9 cellular contexts compared by ENCODE assay signal in genomic region chr3:149576071-149576564, GRCh38.
DNase-seq lines count a peak whose midpoint lies in the region; ATAC-seq and TF ChIP-seq lines count a peak whose summit lies in the region.
"Had no signal": no experiment of that assay in that cellular context is flagged by ENCODE, and none has a peak within 500 bp of the region (broad histone marks: within the 10 kb centered on the region; RNA-seq: fewer than 3 reads in every experiment).

No MANE protein-coding gene starts in this region.

- peak overlapping the region; percentile 47 for H3K4me2 ChIP-seq in GM23338
- H3K4me2 ChIP-seq in mesendoderm (ENCODE audit: low read length): no peak overlapping the region

- H2BK15ac ChIP-seq in mesendoderm (replicated peaks; ENCODE audit: low read depth): no peak overlapping the region

- in situ Hi-C loops in Caki2 (cut with HindIII; ENCODE audit: low pct_unique_long_range_greater_than_20kb, low sequenced_read_pairs): no loop called here

- no peaks in the 10 kb centered on the region for H4K20me1 ChIP-seq in GM23338 (replicated peaks; ENCODE audit: insufficient read depth)

- H2BK120ac ChIP-seq in mesendoderm (ENCODE audit: low read depth, low read length): no peak overlapping the region

- H3K27me3 Mint-ChIP-seq in GM23338 (ENCODE audit: insufficient read depth, low read depth, poor library complexity): peaks cover 2% of the 10 kb centered on the region
- H3K27me3 Mint-ChIP-seq in immature natural killer cell (ENCODE audit: low read depth in 3 of 3): no peaks in the 10 kb centered on the region

- peak overlapping the region; percentile 46 for H3K4ac ChIP-seq in mesendoderm (ENCODE audit: low read depth, low read length)

- H3K27ac Mint-ChIP-seq in GM23338 (peak overlapping the region; percentile 76), immature natural killer cell (no peak overlapping the region)
- H3K27ac Mint-ChIP-seq: IgD-negative memory B cell had no signal

- H3K4me1 ChIP-seq in GM23338 (ENCODE audit: insufficient read depth): peaks cover 45% of the 10 kb centered on the region
- no peaks in the 10 kb centered on the region for H3K4me1 ChIP-seq in colonic mucosa
- peaks cover 17% of the 10 kb centered on the region for H3K4me1 ChIP-seq in mesendoderm (ENCODE audit: control insufficient read depth, low read depth, low read length)

- H3K9ac ChIP-seq in colonic mucosa (ENCODE audit: low read depth in 2 of 2, low read length in 2 of 2): peak overlapping the region in 1 of 2 donors; percentile 12
- H3K9ac ChIP-seq in mesendoderm (ENCODE audit: low read length): peak overlapping the region; percentile 3

- no peaks in the 10 kb centered on the region for H3K9me3 ChIP-seq in colonic mucosa

- H3K4me3 ChIP-seq in GM23338 (no peak overlapping the region), colonic mucosa (no peak overlapping the region), mesendoderm (ENCODE audit: low read length) (no peak overlapping the region)

- peak overlapping the region; percentile 11; the same call in 1 of the 3 replicates for H3K4me3 Mint-ChIP-seq in GM23338
- H3K4me3 Mint-ChIP-seq in immature natural killer cell: no peak overlapping the region
- H3K4me3 Mint-ChIP-seq: IgD-negative memory B cell had no signal

- no peak overlapping the region for H3K23ac ChIP-seq in mesendoderm (ENCODE audit: low read length)

- H3K9me2 ChIP-seq in GM23338 (ENCODE audit: insufficient read depth): no peaks in the 10 kb centered on the region

- TF ChIP-seq CTCF in GM23338 (conservative IDR thresholded peaks at IDR 0.05; ENCODE audit: low read depth in 2 of 2): no peak
- no peak for TF ChIP-seq CTCF in colonic mucosa (IDR thresholded peaks at IDR 0.05)

- H3K18ac ChIP-seq in mesendoderm (ENCODE audit: low read length): peak overlapping the region; percentile 52

- no peak overlapping the region for H4K8ac ChIP-seq in mesendoderm (ENCODE audit: low read depth, low read length)

- WGBS in mesendoderm (ENCODE audit: extremely low coverage, insufficient coverage, low lambda C conversion rate): no CpG with 5 or more reads among the region's 5 CpGs

- H3K27me3 ChIP-seq in GM23338 (ENCODE audit: insufficient read depth) (no peaks in the 10 kb centered on the region), colonic mucosa (no peaks in the 10 kb centered on the region), mesendoderm (ENCODE audit: insufficient read depth, low read length, poor library complexity) (no peaks in the 10 kb centered on the region)

- peaks cover 13% of the 10 kb centered on the region for H3K79me1 ChIP-seq in mesendoderm (ENCODE audit: low read length)

- peaks cover 58% of the 10 kb centered on the region for H3K4me1 Mint-ChIP-seq in GM23338
- H3K4me1 Mint-ChIP-seq in immature natural killer cell: peaks cover 4 to 14% of the 10 kb centered on the region in 2 donors

- H3K36me3 ChIP-seq in GM23338 (ENCODE audit: insufficient read depth) (no peaks in the 10 kb centered on the region), colonic mucosa (no peaks in the 10 kb centered on the region), mesendoderm (ENCODE audit: control insufficient read depth, insufficient read depth, low read length) (no peaks in the 10 kb centered on the region)

- intact Hi-C loops in colonic mucosa (cut with DNase I): no loop called here

- H2AFZ ChIP-seq in GM23338: no peak overlapping the region

- H3K36me3 Mint-ChIP-seq in GM23338 (ENCODE audit: low read depth) (peaks cover 11% of the 10 kb centered on the region), immature natural killer cell (no peaks in the 10 kb centered on the region)

- no peaks in the 10 kb centered on the region for H3K9me3 Mint-ChIP-seq in GM23338
- no peaks in the 10 kb centered on the region for H3K9me3 Mint-ChIP-seq in immature natural killer cell
- H3K9me3 Mint-ChIP-seq: IgD-negative memory B cell had no signal

- peak overlapping the region; percentile 59 for H3K56ac ChIP-seq in mesendoderm (ENCODE audit: low read length)

- DNase-seq in Caki2 (ENCODE audit: low read depth) (peak; percentile 84), GM23338 (ENCODE audit: low spot score) (peak; percentile 62), NCI-H2196 treated with DMSO at 0.1 percent for 48 hours (lab: John Stamatoyannopoulos, UW; ENCODE audit: unreplicated experiment) (peak; percentile 78), colonic mucosa (peak; percentile 27), mesendoderm (peak; percentile 95), immature natural killer cell (no peak), NCI-H1694 treated with DMSO at 0.1 percent for 48 hours (lab: John Stamatoyannopoulos, UW) (no peak), NCI-H146 treated with DMSO at 0.1 percent for 48 hours (lab: John Stamatoyannopoulos, UW; ENCODE audit: unreplicated experiment) (no peak)

- H2BK5ac ChIP-seq in mesendoderm (ENCODE audit: low read length): no peak overlapping the region

- peak; percentile 44 for ATAC-seq in GM23338

- no peak overlapping the region for H2AK5ac ChIP-seq in mesendoderm (ENCODE audit: low read length)

- peaks cover 4% of the 10 kb centered on the region; the same call in 1 of the 2 replicates for H3F3A ChIP-seq in GM23338 (replicated peaks; ENCODE audit: low read depth)

- no peak overlapping the region for H4K5ac ChIP-seq in mesendoderm (ENCODE audit: low read length)

- H3K27ac ChIP-seq in GM23338 (ENCODE audit: low read depth): peak overlapping the region; percentile 2
- peak overlapping the region; percentile 49 for H3K27ac ChIP-seq in colonic mucosa
- H3K27ac ChIP-seq in mesendoderm (ENCODE audit: low read depth, low read length): peak overlapping the region; percentile 51

- peaks cover 30% of the 10 kb centered on the region for H3K79me2 ChIP-seq in GM23338 (replicated peaks; ENCODE audit: insufficient read depth)
- H3K79me2 ChIP-seq in mesendoderm (ENCODE audit: control insufficient read depth, insufficient read depth, low read length): peaks cover 2% of the 10 kb centered on the region

TF ChIP-seq in GM23338, 12 proteins besides CTCF, POLR2A, EP300 and RAD21:
- TF ChIP-seq JUNB (IDR thresholded peaks at IDR 0.05; ENCODE audit: unreplicated experiment): no peak

Comparison
In these comparisons a context has a peak if more than half of its experiments do, and no peak if none do; other contexts are left out.
1. DNase-seq: peak in Caki2 (single experiment), GM23338 (single experiment), NCI-H2196 treated with DMSO at 0.1 percent for 48 hours (single experiment), colonic mucosa (single experiment) and mesendoderm (single experiment); none in immature natural killer cell (0 of 3), NCI-H1694 treated with DMSO at 0.1 percent for 48 hours (single experiment) and NCI-H146 treated with DMSO at 0.1 percent for 48 hours (single experiment).
2. Peak in every context shown above with its lines, with median percentiles within 50 percentile points of each other: H3K27ac ChIP-seq.